ENCODE assay signal across 1 cellular context in genomic region chr3:150748648-150749047, GRCh38.
TF ChIP-seq lines count a peak whose summit lies in the region.

No MANE protein-coding gene starts in this region.

TF ChIP-seq in IMR-90, 13 proteins besides CTCF, POLR2A, EP300 and RAD21:
- TF ChIP-seq RCOR1 (IDR thresholded peaks at IDR 0.05; ENCODE audit: insufficient replicate concordance, low read length) (no peak), ELK1 (IDR thresholded peaks at IDR 0.05; ENCODE audit: borderline replicate concordance, low read depth, low read length) (no peak), FOS (IDR thresholded peaks at IDR 0.05; ENCODE audit: low read depth, low read length) (no peak), CHD1 (IDR thresholded peaks at IDR 0.05; ENCODE audit: low read depth, low read length) (no peak), CEBPB (IDR thresholded peaks at IDR 0.05; ENCODE audit: low read depth, low read length) (no peak), RFX5 (IDR thresholded peaks at IDR 0.05; ENCODE audit: low read depth, low read length) (no peak), BHLHE40 (IDR thresholded peaks at IDR 0.05; ENCODE audit: low read depth, low read length) (no peak), MXI1 (IDR thresholded peaks at IDR 0.05; ENCODE audit: borderline replicate concordance, low read depth, low read length) (no peak), MAZ (IDR thresholded peaks at IDR 0.05; ENCODE audit: borderline replicate concordance, low read depth, low read length) (no peak), SMC3 (IDR thresholded peaks at IDR 0.05; ENCODE audit: low read depth, low read length) (no peak), NFE2L2 (IDR thresholded peaks at IDR 0.05; ENCODE audit: low read depth, low read length) (no peak), MAFK (IDR thresholded peaks at IDR 0.05; ENCODE audit: low read depth, low read length) (no peak)
- TF ChIP-seq, protein P1, sequence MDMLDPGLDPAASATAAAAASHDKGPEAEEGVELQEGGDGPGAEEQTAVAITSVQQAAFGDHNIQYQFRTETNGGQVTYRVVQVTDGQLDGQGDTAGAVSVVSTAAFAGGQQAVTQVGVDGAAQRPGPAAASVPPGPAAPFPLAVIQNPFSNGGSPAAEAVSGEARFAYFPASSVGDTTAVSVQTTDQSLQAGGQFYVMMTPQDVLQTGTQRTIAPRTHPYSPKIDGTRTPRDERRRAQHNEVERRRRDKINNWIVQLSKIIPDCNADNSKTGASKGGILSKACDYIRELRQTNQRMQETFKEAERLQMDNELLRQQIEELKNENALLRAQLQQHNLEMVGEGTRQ (IDR thresholded peaks at IDR 0.05; ENCODE audit: low read depth, low read length), result no peak
TF ChIP-seq in IMR-90: peak in this region for 0.
